ENCODE assay signal across 21 cellular contexts in the genomic region with DNA sequence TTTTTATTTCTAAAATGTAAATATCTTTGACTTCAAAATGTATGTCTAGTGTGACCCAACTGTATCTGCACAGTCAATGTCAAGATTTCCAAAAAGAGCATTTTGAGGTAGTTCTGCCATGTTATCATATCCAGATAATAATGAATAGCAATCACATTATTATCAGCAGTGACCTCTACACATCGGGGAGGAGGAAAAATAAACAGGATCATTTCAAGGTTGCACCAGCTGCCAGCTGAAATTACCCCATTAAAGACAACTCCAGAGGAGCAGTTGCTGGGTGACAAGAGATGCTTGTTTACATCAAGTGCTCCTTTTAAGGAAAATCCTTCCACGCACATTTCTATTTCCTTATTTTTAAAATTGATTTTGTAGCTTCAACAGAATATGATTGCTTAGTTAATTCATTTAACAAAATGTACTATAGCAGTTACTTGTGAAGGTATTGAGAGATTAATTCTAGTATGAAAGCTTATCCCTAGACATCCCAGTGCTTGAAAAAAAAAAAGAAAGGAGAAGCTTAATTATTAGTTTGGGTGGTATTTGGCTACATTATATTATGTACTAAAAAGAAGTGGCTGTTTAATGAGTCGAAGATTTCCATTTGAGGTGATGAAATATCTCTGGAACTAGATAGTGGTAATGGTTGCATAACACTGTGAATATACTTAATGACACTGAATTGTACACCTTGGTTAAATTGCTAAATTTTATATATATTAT. TPM values are rescaled to one million over a fixed set of nuclear protein-coding genes. Genes with fewer than 3 reads are reported as not detected.
DNase-seq lines count a peak whose midpoint lies in the region; ATAC-seq, FAIRE-seq and TF ChIP-seq lines count a peak whose summit lies in the region.
"Had no signal": no experiment of that assay in that cellular context is flagged by ENCODE, and none has a peak within 500 bp of the region (broad histone marks: within the 10 kb centered on the region; RNA-seq: fewer than 3 reads in every experiment).

No MANE protein-coding gene starts in this region.

- H3K27ac ChIP-seq in A549: peak overlapping the region in 1 of 2 experiments; percentile 78; a peak in 2 of 6 replicates
- H3K27ac ChIP-seq: neutrophil, SK-N-MC, uterus had no signal

- no peak for ATAC-seq in A549
- ATAC-seq: activated CD8-positive, alpha-beta T cell treated with anti-CD3 and anti-CD28 coated beads, Interleukin-2, amount 10 ng/mL, durations not matched to agents 7 days and 5 days had no signal

- TF ChIP-seq CTCF in A549 (IDR thresholded peaks at IDR 0.05): no peak
- TF ChIP-seq CTCF in epithelial cell of esophagus (IDR thresholded peaks at IDR 0.05; ENCODE audit: insufficient read depth, low read depth, low read length, missing control alignments): no peak

- in situ Hi-C loops in KBM-7 (cut with MboI; ENCODE audit: low pct_unique_long_range_greater_than_20kb, low sequenced_read_pairs): no loop called here

- no peaks in the 10 kb centered on the region for H3K9me3 ChIP-seq in A549
- H3K9me3 ChIP-seq: neutrophil, uterus had no signal

- H3K4me2 ChIP-seq in A549: no peak overlapping the region

- no peak for TF ChIP-seq EP300 in A549 (IDR thresholded peaks at IDR 0.05)

- TF ChIP-seq RAD21 in A549 (conservative IDR thresholded peaks at IDR 0.05 in 1 of 2, IDR thresholded peaks at IDR 0.05 in 1 of 2): no peak

- H3K4me3 ChIP-seq in A549: no peak overlapping the region
- H3K4me3 ChIP-seq in epithelial cell of esophagus (ENCODE audit: low read length): no peak overlapping the region
- H3K4me3 ChIP-seq: SK-N-MC, uterus had no signal

- peaks cover 15% of the 10 kb centered on the region for H3K4me1 ChIP-seq in A549
- H3K4me1 ChIP-seq: uterus had no signal

- 76% methylated on average over 3 of the region's 3 CpGs for WGBS in A549 (ENCODE audit: missing lambda C conversion rate)

- POLR2A ChIA-PET in A549 (lab: Yijun Ruan, JAX): no interaction called here

- no peak for TF ChIP-seq POLR2A in A549 (IDR thresholded peaks at IDR 0.05; ENCODE audit: low read length)

- DNase-seq in A549 (ENCODE audit: low read depth in 1 of 2, low spot score in 1 of 2) (no peak), M059J (ENCODE audit: low read depth) (peak; percentile 12), NCI-H2171 treated with DMSO at 0.1 percent for 48 hours (lab: John Stamatoyannopoulos, UW) (peak; percentile 70), epithelial cell of esophagus (ENCODE audit: low read depth) (peak; percentile 14), HK-2 (ENCODE audit: unreplicated experiment) (no peak), NCI-H345 treated with DMSO at 0.1 percent for 48 hours (lab: John Stamatoyannopoulos, UW; ENCODE audit: unreplicated experiment) (no peak), KBM-7 (no peak)
- no peak for DNase-seq in activated CD4-positive, alpha-beta T cell treated with anti-CD3 and anti-CD28 coated beads for 4 hours
- DNase-seq: activated CD4-positive, CD25-positive, alpha-beta regulatory T cell; activated CD8-positive, alpha-beta T cell treated with anti-CD3 and anti-CD28 coated beads, Interleukin-2, amount 10 ng/mL, durations not matched to agents 7 days and 5 days; activated naive CD4-positive, alpha-beta T cell treated with anti-CD3 and anti-CD28 coated beads, Interleukin-2, amount 10 ng/mL, durations not matched to agents 7 days and 5 days; activated T-cell treated with anti-CD3 and anti-CD28 coated beads, Interleukin-2, amount 50 U/mL, for 24 hours; aorta; effector CD4-positive, alpha-beta T cell; KG1; NCI-H1048; retina; substantia nigra; uterus had no signal

- FAIRE-seq in A549 (lab: Jason Lieb, UNC): peak; percentile 43

- CTCF ChIA-PET in A549 (lab: Yijun Ruan, JAX): interaction anchor here (0.8 to 1.1 kb wide), 2 partner anchors 9 to 446 kb away, joined by 3 read pairs; no protein-coding TSS in a partner anchor

TF ChIP-seq in A549, 52 proteins besides CTCF, POLR2A, EP300 and RAD21:
- TF ChIP-seq RNF2 (IDR thresholded peaks at IDR 0.05; ENCODE audit: borderline replicate concordance, low read depth) (no peak), ESRRA (IDR thresholded peaks at IDR 0.05; ENCODE audit: borderline replicate concordance, low read length) (no peak), FOSB (CRISPR knock-in tag; IDR thresholded peaks at IDR 0.05) (no peak), MAFK (IDR thresholded peaks at IDR 0.05; ENCODE audit: partially characterized antibody) (no peak), NR3C1 (IDR thresholded peaks at IDR 0.05) (no peak), RFX5 (IDR thresholded peaks at IDR 0.05) (no peak), HOXA7 (CRISPR knock-in tag; IDR thresholded peaks at IDR 0.05) (no peak), SMC3 (IDR thresholded peaks at IDR 0.05) (no peak), KDM5A (IDR thresholded peaks at IDR 0.05) (no peak), ZFP36 (IDR thresholded peaks at IDR 0.05; ENCODE audit: borderline replicate concordance, partially characterized antibody) (no peak), TFCP2L1 (CRISPR knock-in tag; IDR thresholded peaks at IDR 0.05) (no peak)
- TF ChIP-seq, protein P1, sequence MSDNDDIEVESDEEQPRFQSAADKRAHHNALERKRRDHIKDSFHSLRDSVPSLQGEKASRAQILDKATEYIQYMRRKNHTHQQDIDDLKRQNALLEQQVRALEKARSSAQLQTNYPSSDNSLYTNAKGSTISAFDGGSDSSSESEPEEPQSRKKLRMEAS (IDR thresholded peaks at IDR 0.05): no peak
- TF ChIP-seq, protein P2, sequence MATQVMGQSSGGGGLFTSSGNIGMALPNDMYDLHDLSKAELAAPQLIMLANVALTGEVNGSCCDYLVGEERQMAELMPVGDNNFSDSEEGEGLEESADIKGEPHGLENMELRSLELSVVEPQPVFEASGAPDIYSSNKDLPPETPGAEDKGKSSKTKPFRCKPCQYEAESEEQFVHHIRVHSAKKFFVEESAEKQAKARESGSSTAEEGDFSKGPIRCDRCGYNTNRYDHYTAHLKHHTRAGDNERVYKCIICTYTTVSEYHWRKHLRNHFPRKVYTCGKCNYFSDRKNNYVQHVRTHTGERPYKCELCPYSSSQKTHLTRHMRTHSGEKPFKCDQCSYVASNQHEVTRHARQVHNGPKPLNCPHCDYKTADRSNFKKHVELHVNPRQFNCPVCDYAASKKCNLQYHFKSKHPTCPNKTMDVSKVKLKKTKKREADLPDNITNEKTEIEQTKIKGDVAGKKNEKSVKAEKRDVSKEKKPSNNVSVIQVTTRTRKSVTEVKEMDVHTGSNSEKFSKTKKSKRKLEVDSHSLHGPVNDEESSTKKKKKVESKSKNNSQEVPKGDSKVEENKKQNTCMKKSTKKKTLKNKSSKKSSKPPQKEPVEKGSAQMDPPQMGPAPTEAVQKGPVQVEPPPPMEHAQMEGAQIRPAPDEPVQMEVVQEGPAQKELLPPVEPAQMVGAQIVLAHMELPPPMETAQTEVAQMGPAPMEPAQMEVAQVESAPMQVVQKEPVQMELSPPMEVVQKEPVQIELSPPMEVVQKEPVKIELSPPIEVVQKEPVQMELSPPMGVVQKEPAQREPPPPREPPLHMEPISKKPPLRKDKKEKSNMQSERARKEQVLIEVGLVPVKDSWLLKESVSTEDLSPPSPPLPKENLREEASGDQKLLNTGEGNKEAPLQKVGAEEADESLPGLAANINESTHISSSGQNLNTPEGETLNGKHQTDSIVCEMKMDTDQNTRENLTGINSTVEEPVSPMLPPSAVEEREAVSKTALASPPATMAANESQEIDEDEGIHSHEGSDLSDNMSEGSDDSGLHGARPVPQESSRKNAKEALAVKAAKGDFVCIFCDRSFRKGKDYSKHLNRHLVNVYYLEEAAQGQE (IDR thresholded peaks at IDR 0.05): no peak
- TF ChIP-seq, protein P3, sequence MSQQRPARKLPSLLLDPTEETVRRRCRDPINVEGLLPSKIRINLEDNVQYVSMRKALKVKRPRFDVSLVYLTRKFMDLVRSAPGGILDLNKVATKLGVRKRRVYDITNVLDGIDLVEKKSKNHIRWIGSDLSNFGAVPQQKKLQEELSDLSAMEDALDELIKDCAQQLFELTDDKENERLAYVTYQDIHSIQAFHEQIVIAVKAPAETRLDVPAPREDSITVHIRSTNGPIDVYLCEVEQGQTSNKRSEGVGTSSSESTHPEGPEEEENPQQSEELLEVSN (IDR thresholded peaks at IDR 0.05; ENCODE audit: borderline replicate concordance, low read depth): no peak

RNA-seq across cellular contexts. Expression of a gene that starts 19.3 kb away (rescaled TPM):
- polyA plus RNA-seq in A549 (2011; rRNA removed) (16.8 and 17.3 TPM in 2 replicates), A549 (2017; fragmentation: RNase III; extraction: RNeasy Plus Mini Kit Qiagen cat#74134 plus additional on column Dnase treatment) (11.9 to 13.0 TPM (median 12.9 TPM) in 3 replicates)
- 7.1 and 9.0 TPM in 2 replicates for polyA plus RNA-seq in A549 (2012; cell fraction: cytosol; rRNA removed)
- polyA plus RNA-seq in A549 (2012; cell fraction: nucleus; rRNA removed): 4.0 and 5.4 TPM in 2 replicates
- 6.0 and 7.9 TPM in 2 replicates for polyA minus RNA-seq in A549 (2011; rRNA and poly(A)+ RNA removed)
- 5.1 and 9.1 TPM in 2 replicates for total RNA-seq in M059J (2014; rRNA removed; shearing (Covaris generic))

Comparison
In these comparisons a context has a peak if more than half of its experiments do, and no peak if none do; other contexts are left out.
1. DNase-seq: peak in M059J (single experiment), NCI-H2171 treated with DMSO at 0.1 percent for 48 hours (single experiment) and epithelial cell of esophagus (single experiment); none in A549 (0 of 2), HK-2 (single experiment), NCI-H345 treated with DMSO at 0.1 percent for 48 hours (single experiment), KBM-7 (single experiment) and activated CD4-positive, alpha-beta T cell treated with anti-CD3 and anti-CD28 coated beads for 4 hours (0 of 2).